ENCODE assay signal across 8 cellular contexts in the genomic region with DNA sequence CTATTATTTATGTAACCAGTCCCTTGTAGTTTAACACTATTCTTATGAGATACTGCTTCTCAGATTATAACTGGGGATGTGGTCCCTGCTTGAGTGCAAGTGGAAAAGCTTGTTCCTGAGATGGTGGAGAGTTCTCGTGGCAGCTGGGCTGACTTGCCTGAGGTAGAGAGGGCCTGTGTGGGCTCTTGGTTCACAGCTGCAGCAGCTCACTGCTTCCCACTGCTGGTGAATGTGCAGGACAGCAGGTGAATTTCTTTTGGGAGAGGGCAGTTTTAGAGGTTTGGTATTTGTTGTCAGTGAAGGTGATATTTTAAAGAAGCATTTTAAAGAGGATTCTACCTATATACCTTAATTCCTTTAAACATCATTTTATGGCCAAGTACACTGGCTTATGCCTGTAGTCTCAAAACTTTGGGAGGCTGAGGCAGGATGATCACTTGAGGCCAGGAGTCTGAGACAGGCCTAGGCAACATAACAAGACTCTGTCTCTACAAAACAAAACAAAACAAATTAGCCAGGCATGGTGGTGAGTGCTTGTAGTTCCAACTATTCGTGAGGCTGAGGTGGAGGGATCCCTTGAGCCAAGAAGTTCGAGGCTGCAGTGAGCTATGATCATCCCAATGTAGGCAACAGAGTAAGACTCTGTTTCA.
DNase-seq lines count a peak whose midpoint lies in the region; ATAC-seq and TF ChIP-seq lines count a peak whose summit lies in the region.

No MANE protein-coding gene starts in this region.

- H3K27me3 Mint-ChIP-seq in neural crest cell (ENCODE audit: low read depth), result no peaks in the 10 kb centered on the region

- H4K20me1 ChIP-seq in OCI-LY3 (ENCODE audit: insufficient read depth, low read length), result peaks cover 9% of the 10 kb centered on the region; the same call in 1 of the 2 replicates

- H3K9me3 ChIP-seq in OCI-LY3 (ENCODE audit: insufficient read depth, low read length) (no peaks in the 10 kb centered on the region), testis (no peaks in the 10 kb centered on the region)

- no peak overlapping the region; the same call in 1 of the 2 replicates for H3K9ac ChIP-seq in OCI-LY3 (ENCODE audit: low read length)

- DNase-seq in DMS53 treated with DMSO at 0.1 percent for 48 hours (lab: John Stamatoyannopoulos, UW; ENCODE audit: unreplicated experiment) (peak; percentile 61), HuH-7.5 (ENCODE audit: low spot score) (peak; percentile 46), activated T-cell treated with anti-CD3 and anti-CD28 coated beads for 48 hours (ENCODE audit: low read depth) (peak; percentile 45), fibroblast of gingiva (ENCODE audit: low read depth) (peak; percentile 62), neural crest cell (ENCODE audit: low read depth, low spot score) (peak; percentile 51), testis (peak; percentile 81)

- H2AFZ ChIP-seq in OCI-LY3 (ENCODE audit: low read depth, low read length), result no peak overlapping the region

- H3K4me1 ChIP-seq in OCI-LY3 (ENCODE audit: low read length) (peaks cover 25% of the 10 kb centered on the region), testis (no peaks in the 10 kb centered on the region)

- peak; percentile 82 for ATAC-seq in GM21526 (IDR thresholded peaks at IDR 0.05; ENCODE audit: low FRiP score, unreplicated experiment)

- H3K27ac ChIP-seq in OCI-LY3 (ENCODE audit: low read length), result peak overlapping the region; percentile 22
- H3K27ac ChIP-seq in testis, result no peak overlapping the region

- no peak overlapping the region for H3K4me3 ChIP-seq in OCI-LY3 (ENCODE audit: low read length)
- H3K4me3 ChIP-seq in testis, result no peak overlapping the region

- intact Hi-C loops in testis (cut with DNase I; ENCODE audit: low total_unique reads), result no loop called here

- no peaks in the 10 kb centered on the region for H3K27me3 ChIP-seq in OCI-LY3 (ENCODE audit: low read depth, low read length)
- no peaks in the 10 kb centered on the region for H3K27me3 ChIP-seq in testis

- TF ChIP-seq CTCF in OCI-LY3 (IDR thresholded peaks at IDR 0.05; ENCODE audit: low read depth, low read length) (peak; percentile 96), neural crest cell (conservative IDR thresholded peaks at IDR 0.05) (peak; percentile 99), testis (IDR thresholded peaks at IDR 0.05) (peak; percentile 86 to 93 (median 89))

- H3K4me1 Mint-ChIP-seq in neural crest cell, result peaks cover 14% of the 10 kb centered on the region

- no peaks in the 10 kb centered on the region for H3K9me3 Mint-ChIP-seq in neural crest cell

- TF ChIP-seq POLR2A in testis (IDR thresholded peaks at IDR 0.05), result no peak

- H3K79me2 ChIP-seq in OCI-LY3 (ENCODE audit: low read length), result no peaks in the 10 kb centered on the region

- peaks cover 5% of the 10 kb centered on the region for H3K36me3 ChIP-seq in OCI-LY3 (replicated peaks; ENCODE audit: low read depth, low read length)
- H3K36me3 ChIP-seq in testis (ENCODE audit: low read depth, missing control alignments), result no peaks in the 10 kb centered on the region

- no peak overlapping the region for H3K4me3 Mint-ChIP-seq in neural crest cell

- 32 to 46% methylated on average over 3 of the region's 3 CpGs for WGBS in testis, 2 donors

- peaks cover 2% of the 10 kb centered on the region for H3K36me3 Mint-ChIP-seq in neural crest cell (ENCODE audit: low read depth)

- peak overlapping the region; percentile 38 for H3K4me2 ChIP-seq in OCI-LY3 (ENCODE audit: low read length)

- H3K27ac Mint-ChIP-seq in neural crest cell (ENCODE audit: unreplicated experiment), result no peak overlapping the region
